Comparison of ENCODE assay signal across 13 cellular contexts in the genomic region with DNA sequence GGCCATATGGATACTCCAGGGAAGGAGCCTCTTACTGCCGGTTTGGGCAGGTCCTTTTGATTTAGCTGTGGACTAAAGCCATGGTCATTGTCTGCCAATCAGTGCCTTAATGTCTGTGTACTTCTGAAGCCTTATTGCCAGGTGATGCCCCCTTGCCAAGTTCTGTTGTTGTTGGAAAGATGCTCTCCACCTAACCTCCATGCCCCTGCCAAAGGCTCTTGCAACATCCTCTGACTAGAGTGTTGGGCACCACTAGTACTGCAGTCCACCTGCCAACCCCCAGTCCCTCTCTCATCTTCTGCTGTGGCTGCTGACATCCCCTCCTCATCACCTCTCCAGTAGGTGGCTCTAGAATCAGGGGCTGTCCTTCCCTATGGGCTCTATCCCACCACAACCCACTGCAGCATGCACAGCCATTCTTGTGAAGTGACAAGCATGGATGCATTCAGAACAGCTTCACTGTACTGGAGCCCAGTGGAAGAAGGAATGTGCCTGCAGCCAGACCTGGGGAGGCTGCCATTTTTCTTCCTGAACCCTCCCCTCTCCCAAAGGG.
"Had no signal": no experiment of that assay in that cellular context is flagged by ENCODE, and none has a peak within 500 bp of the region (broad histone marks: within the 10 kb centered on the region; RNA-seq: fewer than 3 reads in every experiment).

No MANE protein-coding gene starts in this region.

- H3K4me3 ChIP-seq: coronary artery, gastrocnemius medialis, mucosa of descending colon, prostate gland, thoracic aorta had no signal

- H3K27me3 ChIP-seq: gastrocnemius medialis had no signal

- H3K9me3 Mint-ChIP-seq: activated CD4-positive, alpha-beta memory T cell treated with anti-CD3 and anti-CD28 coated beads, Interleukin-2, amount 10 ng/mL, durations not matched to agents 7 days and 5 days; activated naive CD4-positive, alpha-beta T cell treated with anti-CD3 and anti-CD28 coated beads for 36 hours; activated T-helper 1 cell treated with anti-CD3 and anti-CD28 coated beads, Interleukin-12 subunit alpha, Interleukin-12 subunit beta, Interleukin-2, Interleukin-4 antibody, amounts not matched to agents 30 ng/mL and 10 ng/mL and 1 ng/mL, durations not matched to agents 14 hours and 24 hours and 36 hours; stimulated activated naive CD8-positive, alpha-beta T cell treated with anti-CD3 and anti-CD28 coated beads, Interleukin-15, Interleukin-2, amounts not matched to agents 100 ng/mL and 50 ng/mL, for 24 hours; T-helper 2 cell treated with Interferon-gamma antibody and Interleukin-4, amounts not matched to agents 5 μg/mL and 100 μg/mL, for 36 hours had no signal

- ATAC-seq: gastrocnemius medialis; mucosa of descending colon; naive thymus-derived CD8-positive, alpha-beta T cell had no signal

- H3K27ac ChIP-seq: coronary artery, gastrocnemius medialis, prostate gland, thoracic aorta had no signal

- H3K36me3 Mint-ChIP-seq: naive thymus-derived CD8-positive, alpha-beta T cell had no signal

- DNase-seq: activated CD4-positive, alpha-beta memory T cell treated with anti-CD3 and anti-CD28 coated beads, Interleukin-2, amount 10 ng/mL, durations not matched to agents 7 days and 5 days; activated naive CD4-positive, alpha-beta T cell treated with anti-CD3 and anti-CD28 coated beads for 36 hours; effector CD8-positive, alpha-beta T cell; gastrocnemius medialis; mucosa of descending colon; naive thymus-derived CD8-positive, alpha-beta T cell; stimulated activated CD4-positive, alpha-beta T cell treated with anti-CD3 and anti-CD28 coated beads, Interleukin-2, amount 100 ng/mL, for 48 hours had no signal

- H3K36me3 ChIP-seq: gastrocnemius medialis, prostate gland, thoracic aorta had no signal

- H3K4me3 Mint-ChIP-seq: activated CD4-positive, alpha-beta memory T cell treated with anti-CD3 and anti-CD28 coated beads, Interleukin-2, amount 10 ng/mL, durations not matched to agents 7 days and 5 days; activated naive CD4-positive, alpha-beta T cell treated with anti-CD3 and anti-CD28 coated beads for 36 hours; activated T-helper 1 cell treated with anti-CD3 and anti-CD28 coated beads, Interleukin-12 subunit alpha, Interleukin-12 subunit beta, Interleukin-2, Interleukin-4 antibody, amounts not matched to agents 30 ng/mL and 10 ng/mL and 1 ng/mL, durations not matched to agents 14 hours and 24 hours and 36 hours; naive thymus-derived CD8-positive, alpha-beta T cell; stimulated activated naive CD8-positive, alpha-beta T cell treated with anti-CD3 and anti-CD28 coated beads, Interleukin-15, Interleukin-2, amounts not matched to agents 100 ng/mL and 50 ng/mL, for 24 hours; T-helper 2 cell treated with Interferon-gamma antibody and Interleukin-4, amounts not matched to agents 5 μg/mL and 100 μg/mL, for 36 hours had no signal

- H3K27me3 Mint-ChIP-seq: activated CD4-positive, alpha-beta memory T cell treated with anti-CD3 and anti-CD28 coated beads, Interleukin-2, amount 10 ng/mL, durations not matched to agents 7 days and 5 days had no signal

- H3K27ac Mint-ChIP-seq: activated CD4-positive, alpha-beta memory T cell treated with anti-CD3 and anti-CD28 coated beads, Interleukin-2, amount 10 ng/mL, durations not matched to agents 7 days and 5 days; activated naive CD4-positive, alpha-beta T cell treated with anti-CD3 and anti-CD28 coated beads for 36 hours; activated T-helper 1 cell treated with anti-CD3 and anti-CD28 coated beads, Interleukin-12 subunit alpha, Interleukin-12 subunit beta, Interleukin-2, Interleukin-4 antibody, amounts not matched to agents 30 ng/mL and 10 ng/mL and 1 ng/mL, durations not matched to agents 14 hours and 24 hours and 36 hours; naive thymus-derived CD8-positive, alpha-beta T cell; stimulated activated naive CD8-positive, alpha-beta T cell treated with anti-CD3 and anti-CD28 coated beads, Interleukin-15, Interleukin-2, amounts not matched to agents 100 ng/mL and 50 ng/mL, for 24 hours; T-helper 2 cell treated with Interferon-gamma antibody and Interleukin-4, amounts not matched to agents 5 μg/mL and 100 μg/mL, for 36 hours had no signal

- H3K4me1 Mint-ChIP-seq: activated CD4-positive, alpha-beta memory T cell treated with anti-CD3 and anti-CD28 coated beads, Interleukin-2, amount 10 ng/mL, durations not matched to agents 7 days and 5 days; naive thymus-derived CD8-positive, alpha-beta T cell had no signal

- H3K4me1 ChIP-seq: gastrocnemius medialis, prostate gland had no signal

- H3K9me3 ChIP-seq: gastrocnemius medialis, mucosa of descending colon, prostate gland, thoracic aorta had no signal
